Comparison of ENCODE assay signal across 8 cellular contexts in genomic region chr9:35116898-35117551, GRCh38.
DNase-seq lines count a peak whose midpoint lies in the region; ATAC-seq and TF ChIP-seq lines count a peak whose summit lies in the region.

No MANE protein-coding gene starts in this region.

- H3K4me3 ChIP-seq in OCI-LY3 (ENCODE audit: low read length) (peak overlapping the region; percentile 99), mucosa of stomach (ENCODE audit: low read length) (peak overlapping the region; percentile 91)

- H3K27me3 ChIP-seq in OCI-LY3 (ENCODE audit: low read depth, low read length): no peaks in the 10 kb centered on the region
- no peaks in the 10 kb centered on the region for H3K27me3 ChIP-seq in mucosa of stomach (ENCODE audit: control insufficient read depth, insufficient read depth, low read length)

- H3K36me3 ChIP-seq in OCI-LY3 (replicated peaks; ENCODE audit: low read depth, low read length): no peaks in the 10 kb centered on the region
- H3K36me3 ChIP-seq in mucosa of stomach (ENCODE audit: control insufficient read depth, insufficient read depth, low read length): no peaks in the 10 kb centered on the region

- peaks cover 31% of the 10 kb centered on the region for H3K4me1 ChIP-seq in OCI-LY3 (ENCODE audit: low read length)
- H3K4me1 ChIP-seq in mucosa of stomach (ENCODE audit: control insufficient read depth, insufficient read depth, low read length): peaks cover 21% of the 10 kb centered on the region

- peak; percentile 94 for TF ChIP-seq CTCF in OCI-LY3 (IDR thresholded peaks at IDR 0.05; ENCODE audit: low read depth, low read length)

- TF ChIP-seq POLR2A in erythroblast (IDR thresholded peaks at IDR 0.05; ENCODE audit: low read length): no peak

- H3K79me2 ChIP-seq in OCI-LY3 (ENCODE audit: low read length): peaks cover 17% of the 10 kb centered on the region

- peak overlapping the region; percentile 98 for H3K4me2 ChIP-seq in OCI-LY3 (ENCODE audit: low read length)

- ATAC-seq in GM21423 (IDR thresholded peaks at IDR 0.05; ENCODE audit: unreplicated experiment): peak; percentile 45

- H3K9ac ChIP-seq in OCI-LY3 (ENCODE audit: low read length): peak overlapping the region; percentile 91; the same call in 1 of the 2 replicates
- no peak overlapping the region for H3K9ac ChIP-seq in mucosa of stomach (ENCODE audit: low read length)

- H3K27ac ChIP-seq in OCI-LY3 (ENCODE audit: low read length): peak overlapping the region; percentile 85

- DNase-seq in COR-L47 (lab: John Stamatoyannopoulos, UW): peak; percentile 85
- peak; percentile 71 for DNase-seq in HuH-7 (ENCODE audit: low spot score)
- DNase-seq in activated T-cell treated with anti-CD3 and anti-CD28 coated beads for 24 hours (ENCODE audit: low read depth): peak; percentile 83
- DNase-seq in erythroblast (lab: John Stamatoyannopoulos, UW): peak; percentile 91 to 95
- DNase-seq in stimulated activated CD8-positive, alpha-beta memory T cell treated with anti-CD3 and anti-CD28 coated beads, Interleukin-4, amount 100 ng/mL, for 4 hours (ENCODE audit: low read depth in 2 of 2, low spot score in 1 of 2): peak; percentile 70 to 71

- H3K9me3 ChIP-seq in OCI-LY3 (ENCODE audit: insufficient read depth, low read length): no peaks in the 10 kb centered on the region
- H3K9me3 ChIP-seq in mucosa of stomach (ENCODE audit: control insufficient read depth, low read length): no peaks in the 10 kb centered on the region

- H2AFZ ChIP-seq in OCI-LY3 (ENCODE audit: low read depth, low read length): no peak overlapping the region

- H4K20me1 ChIP-seq in OCI-LY3 (ENCODE audit: insufficient read depth, low read length): no peaks in the 10 kb centered on the region

Comparison
In these comparisons a context has a peak if more than half of its experiments do, and no peak if none do; other contexts are left out.
1. Peak in every context shown above with its lines: DNase-seq, ATAC-seq, H3K4me3 ChIP-seq and H3K27ac ChIP-seq.